21 cellular contexts compared by ENCODE assay signal in genomic region chr1:112133487-112133886, GRCh38.
"Had no signal": no experiment of that assay in that cellular context is flagged by ENCODE, and none has a peak within 500 bp of the region (broad histone marks: within the 10 kb centered on the region; RNA-seq: fewer than 3 reads in every experiment).

No MANE protein-coding gene starts in this region.

- H3K36me3 ChIP-seq: SJSA1 had no signal

- H3K27ac ChIP-seq: HL-60, SJSA1, SK-N-MC had no signal

- H3K4me3 Mint-ChIP-seq: IgD-negative memory B cell had no signal

- H3K4me1 Mint-ChIP-seq: IgD-negative memory B cell had no signal

- H3K27me3 ChIP-seq: SJSA1 had no signal

- H3K36me3 Mint-ChIP-seq: IgD-negative memory B cell had no signal

- DNase-seq: KBM-7, MV-4-11, NCI-H1048, NCI-H1105, NCI-H1417, NCI-H146, NCI-H1694 treated with DMSO at 0.1 percent for 48 hours, NCI-H1930, NCI-H2081, NCI-H2107, NCI-H2227 treated with DMSO at 0.1 percent for 48 hours, NCI-H524, NCI-H69, NCI-H774, Right ventricle myocardium superior, RPMI8226, SIG-M5 had no signal

- H3K4me3 ChIP-seq: SJSA1, SK-N-MC had no signal

- H3K9me3 ChIP-seq: SJSA1 had no signal

- H3K4me1 ChIP-seq: SJSA1 had no signal
